9 cellular contexts compared by ENCODE assay signal in genomic region chr5:11904270-11904906, GRCh38. TPM values are rescaled to one million over a fixed set of nuclear protein-coding genes. Genes with fewer than 3 reads are reported as not detected.
DNase-seq lines count a peak whose midpoint lies in the region; ATAC-seq and TF ChIP-seq lines count a peak whose summit lies in the region.
"Had no signal": no experiment of that assay in that cellular context is flagged by ENCODE, and none has a peak within 500 bp of the region (broad histone marks: within the 10 kb centered on the region; RNA-seq: fewer than 3 reads in every experiment).

CTNND2 (minus strand) TSS chr5:11904446; CDS start chr5:11903853, 593 bp downstream.

- no peak within 1 kb of the TSS for H3K27ac ChIP-seq in ACC112 (ENCODE audit: low read depth, low read length)

- intact Hi-C loops in mucosa of descending colon (cut with DNase I, micrococcal nuclease), result no loop called here

- H3K79me2 ChIP-seq in ACC112 (ENCODE audit: control insufficient read depth, insufficient read depth, low read length, unreplicated experiment), result no peaks in the 10 kb centered on the region

- ATAC-seq in GM19463 (IDR thresholded peaks at IDR 0.05; ENCODE audit: unreplicated experiment) (peak; percentile 32), mucosa of descending colon (peak; percentile 60), GM18498 (IDR thresholded peaks at IDR 0.05; ENCODE audit: unreplicated experiment) (no peak), HG02798 (IDR thresholded peaks at IDR 0.05; ENCODE audit: poor library complexity, unreplicated experiment) (no peak)
- ATAC-seq: GM12878 had no signal

- H3K4me3 ChIP-seq in ACC112 (ENCODE audit: low read depth, low read length) (peak within 1 kb of the TSS; percentile 25; the same call in 1 of the 2 replicates), mucosa of descending colon (no peak within 1 kb of the TSS)
- H3K4me3 ChIP-seq: GM12878 had no signal

- H3K27me3 ChIP-seq in ACC112 (ENCODE audit: insufficient read depth, low read length), result peaks cover 44% of the 10 kb centered on the region

- H3K36me3 ChIP-seq in ACC112 (ENCODE audit: insufficient read depth, low read length) (no peaks in the 10 kb centered on the region), mucosa of descending colon (ENCODE audit: low read depth) (no peaks in the 10 kb centered on the region)

- peak; percentile 84 to 93 for DNase-seq in NCI-H524 (lab: John Stamatoyannopoulos, UW)
- DNase-seq in ecto neural progenitor cell (ENCODE audit: low spot score), result peak; percentile 89
- peak; percentile 4 to 48 (median 31) for DNase-seq in mucosa of descending colon
- DNase-seq in LoVo (ENCODE audit: low spot score), result no peak

- H3K4me1 ChIP-seq in ACC112 (ENCODE audit: control insufficient read depth, insufficient read depth, low read length, unreplicated experiment) (no peaks in the 10 kb centered on the region), mucosa of descending colon (ENCODE audit: low read depth) (no peaks in the 10 kb centered on the region)

- H3K9me3 ChIP-seq in mucosa of descending colon, result no peaks in the 10 kb centered on the region

- no peak within 1 kb of the TSS for H2AFZ ChIP-seq in ACC112 (ENCODE audit: low read length, unreplicated experiment)

- TF ChIP-seq CTCF in mucosa of descending colon (IDR thresholded peaks at IDR 0.05), result no peak

RNA-seq across cellular contexts. Expression of gene CTNND2, which starts in this region (rescaled TPM):
- 1 to 10 TPM in 1 of 3 donors, under 1 TPM in 2; 0.70 to 3.4 (median 0.81) TPM for total RNA-seq in mucosa of descending colon
- total RNA-seq: GM12878 had no signal

Comparison
In these comparisons a context has a peak if more than half of its experiments do, and no peak if none do; other contexts are left out.
1. ATAC-seq: peak in GM19463 (single experiment) and mucosa of descending colon (single experiment); none in GM18498 (single experiment) and HG02798 (single experiment).